15 cellular contexts compared by ENCODE assay signal in the genomic region with DNA sequence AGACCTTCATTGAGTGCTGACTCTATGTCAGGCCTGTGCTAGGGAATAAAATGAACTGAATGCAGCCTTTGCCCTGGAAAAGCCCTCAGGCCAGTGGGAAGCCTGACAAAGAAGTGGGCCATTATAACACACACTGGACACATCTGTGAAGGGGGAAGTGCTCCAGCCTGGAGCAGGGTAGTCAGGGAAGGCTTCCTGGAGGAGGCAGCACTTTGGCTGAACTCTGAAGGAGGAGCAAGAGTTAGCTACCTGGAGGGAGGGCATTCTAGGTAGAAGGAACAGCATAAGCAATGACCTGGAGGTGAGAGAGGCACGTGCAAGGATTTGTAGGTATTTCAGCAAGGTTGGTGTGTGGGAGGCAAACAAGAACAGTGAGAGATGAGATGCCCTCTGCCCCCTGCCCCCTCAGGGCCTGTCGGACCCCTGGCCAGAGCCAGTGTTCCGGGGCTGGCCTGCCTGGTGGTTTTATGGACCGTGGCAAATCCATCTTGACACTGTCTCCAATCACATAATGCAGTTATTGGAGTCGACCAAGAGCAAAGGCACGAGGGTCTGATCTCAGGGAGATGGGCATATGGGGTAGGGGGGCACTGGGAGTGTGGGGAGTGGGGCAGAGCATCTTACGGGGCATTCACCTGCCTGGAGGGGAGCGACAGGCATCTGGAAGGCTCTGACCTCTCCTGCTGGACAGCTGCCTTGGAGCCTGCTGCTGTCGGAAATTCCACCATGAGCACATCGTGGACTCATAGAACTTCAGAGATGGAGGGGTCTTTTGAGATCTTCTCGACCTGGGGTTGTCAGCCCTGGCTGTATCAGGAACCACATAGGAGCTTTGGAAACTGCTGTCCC. TPM values are rescaled to one million over a fixed set of nuclear protein-coding genes. Genes with fewer than 3 reads are reported as not detected.
DNase-seq lines count a peak whose midpoint lies in the region; ATAC-seq and TF ChIP-seq lines count a peak whose summit lies in the region.
"Had no signal": no experiment of that assay in that cellular context is flagged by ENCODE, and none has a peak within 500 bp of the region (broad histone marks: within the 10 kb centered on the region; RNA-seq: fewer than 3 reads in every experiment).

No MANE protein-coding gene starts in this region.

- no peaks in the 10 kb centered on the region for H3K27me3 ChIP-seq in PC-3 (ENCODE audit: low read length)
- H3K27me3 ChIP-seq: right lobe of liver had no signal

- no peak overlapping the region for H3K4me3 ChIP-seq in PC-3 (ENCODE audit: low read length)
- H3K4me3 ChIP-seq: right lobe of liver had no signal

- BruUV-seq in PC-3 (replicated peaks; lab: Mats Ljungman, UMichigan) = no TSS peak

- H3K79me2 ChIP-seq in PC-3 (ENCODE audit: low read length) = no peaks in the 10 kb centered on the region

- intact Hi-C loops in PC-3 (cut with micrococcal nuclease) = loop anchor here (1.0 to 2.0 kb wide), 3 partner anchors 29 to 64 kb away; no protein-coding TSS in a partner anchor

- no peak overlapping the region for H3K4me2 ChIP-seq in PC-3 (ENCODE audit: low read length)

- no peaks in the 10 kb centered on the region for H3K36me3 Mint-ChIP-seq in progenitor cell of endocrine pancreas (ENCODE audit: insufficient read depth)
- H3K36me3 Mint-ChIP-seq: CD8-positive, alpha-beta T cell; natural killer cell had no signal

- no peaks in the 10 kb centered on the region for H3K36me3 ChIP-seq in PC-3 (ENCODE audit: low read depth, low read length)
- H3K36me3 ChIP-seq: right lobe of liver had no signal

- H2AFZ ChIP-seq in PC-3 (ENCODE audit: low read length) = no peak overlapping the region

- H3K9me2 ChIP-seq in PC-3 (replicated peaks; ENCODE audit: low read length) = no peaks in the 10 kb centered on the region

- H3K9ac ChIP-seq in PC-3 (ENCODE audit: low read length) = no peak overlapping the region

- no peaks in the 10 kb centered on the region; the same call in 1 of the 2 replicates for H4K20me1 ChIP-seq in PC-3 (ENCODE audit: low read length)

- no peak for TF ChIP-seq CTCF in PC-3 (conservative IDR thresholded peaks at IDR 0.05; ENCODE audit: low read depth, low read length)
- TF ChIP-seq CTCF in progenitor cell of endocrine pancreas (IDR thresholded peaks at IDR 0.05; ENCODE audit: unreplicated experiment) = no peak

- CTCF ChIA-PET in PC-3 (lab: Charles Lee) = no interaction called here

- H3K4me1 ChIP-seq in PC-3 (ENCODE audit: insufficient read depth, low read length) = peaks cover 26% of the 10 kb centered on the region

- POLR2A ChIA-PET in PC-3 (lab: Charles Lee; ENCODE audit: unreplicated experiment) = no interaction called here

- H3F3A ChIP-seq in PC-3 (ENCODE audit: low read length, unreplicated experiment) = no peaks in the 10 kb centered on the region

- peak overlapping the region; percentile 69 for H3K27ac Mint-ChIP-seq in progenitor cell of endocrine pancreas
- H3K27ac Mint-ChIP-seq: CD8-positive, alpha-beta T cell; natural killer cell had no signal

- peaks cover 29% of the 10 kb centered on the region for H3K4me1 Mint-ChIP-seq in progenitor cell of endocrine pancreas (ENCODE audit: low read depth)
- H3K4me1 Mint-ChIP-seq: natural killer cell had no signal

- H3K4me3 Mint-ChIP-seq in progenitor cell of endocrine pancreas (ENCODE audit: low read depth) = no peak overlapping the region
- H3K4me3 Mint-ChIP-seq: CD8-positive, alpha-beta T cell; natural killer cell had no signal

- no peak overlapping the region for H3K27ac ChIP-seq in PC-3 (ENCODE audit: low read length)
- no peak overlapping the region for H3K27ac ChIP-seq in substantia nigra (ENCODE audit: low read depth, low read length, poor library complexity, severe bottlenecking)

- peaks cover 24% of the 10 kb centered on the region for H3K27me3 Mint-ChIP-seq in progenitor cell of endocrine pancreas

- H3K9me3 Mint-ChIP-seq in progenitor cell of endocrine pancreas (ENCODE audit: low read depth) = no peaks in the 10 kb centered on the region
- H3K9me3 Mint-ChIP-seq: CD8-positive, alpha-beta T cell; natural killer cell had no signal

- peak; percentile 53 for ATAC-seq in PC-3
- no peak for ATAC-seq in HG02840 (IDR thresholded peaks at IDR 0.05; ENCODE audit: low FRiP score, unreplicated experiment)
- ATAC-seq in HG02642 (IDR thresholded peaks at IDR 0.05; ENCODE audit: poor library complexity, unreplicated experiment) = no peak
- ATAC-seq: CD8-positive, alpha-beta T cell; natural killer cell had no signal

- no peaks in the 10 kb centered on the region for H3K9me3 ChIP-seq in PC-3 (ENCODE audit: low read length)
- H3K9me3 ChIP-seq: right lobe of liver had no signal

- DNase-seq in EL (peak; percentile 72), PC-3 (no peak), fibroblast of gingiva (ENCODE audit: low read depth) (peak; percentile 48), progenitor cell of endocrine pancreas (ENCODE audit: low spot score, unreplicated experiment) (no peak), substantia nigra (lab: John Stamatoyannopoulos, UW) (no peak)
- no peak for DNase-seq in NK-92 treated with Interleukin-12 subunit alpha and Interleukin-12 subunit beta, amount 100 ng/mL, for 24 hours (lab: John Stamatoyannopoulos, UW)
- DNase-seq: activated CD4-positive, alpha-beta T cell treated with anti-CD3 and anti-CD28 coated beads for 48 hours; CD8-positive, alpha-beta T cell; cerebellar nuclear complex; natural killer cell; NCI-H1694 treated with DMSO at 0.1 percent for 48 hours had no signal

RNA-seq across cellular contexts. Expression of a gene that starts 2.7 kb away (rescaled TPM):
- 11.7 and 15.3 TPM in 2 replicates for total RNA-seq in PC-3 (2014; rRNA removed)
- total RNA-seq in progenitor cell of endocrine pancreas = 11.6 and 12.7 TPM in 2 replicates
- total RNA-seq: fibroblast of lung had no signal

Comparison
In these comparisons a context has a peak if more than half of its experiments do, and no peak if none do; other contexts are left out.
1. DNase-seq: peak in EL (single experiment) and fibroblast of gingiva (single experiment); none in PC-3 (single experiment), progenitor cell of endocrine pancreas (single experiment), substantia nigra (0 of 49) and NK-92 treated with Interleukin-12 subunit alpha and Interleukin-12 subunit beta, amount 100 ng/mL, for 24 hours (single experiment).